In genomic region chrX:124240422-124240821, GRCh38 we compare ENCODE assay signal across 20 cellular contexts.
DNase-seq lines count a peak whose midpoint lies in the region; ATAC-seq and TF ChIP-seq lines count a peak whose summit lies in the region.
"Had no signal": no experiment of that assay in that cellular context is flagged by ENCODE, and none has a peak within 500 bp of the region (broad histone marks: within the 10 kb centered on the region; RNA-seq: fewer than 3 reads in every experiment).

No MANE protein-coding gene starts in this region.

- H3K9me3 ChIP-seq in ascending aorta, result no peaks in the 10 kb centered on the region
- H3K9me3 ChIP-seq in left ventricle myocardium inferior (replicated peaks), result no peaks in the 10 kb centered on the region
- H3K9me3 ChIP-seq: A549, adrenal gland, mucosa of descending colon, stomach had no signal

- H3K4me3 ChIP-seq in ascending aorta (no peak overlapping the region), left ventricle myocardium inferior (no peak overlapping the region)
- H3K4me3 ChIP-seq: A549, adrenal gland, GM23338, mucosa of descending colon, stomach had no signal

- DNase-seq in activated T-cell treated with anti-CD3 and anti-CD28 coated beads, Interleukin-2, amount 50 U/mL, for 24 hours, result no peak
- DNase-seq in activated T-cell treated with anti-CD3 and anti-CD28 coated beads, Interleukin-2, amount 50 U/mL, for 48 hours, result no peak
- DNase-seq in activated naive CD8-positive, alpha-beta T cell treated with anti-CD3 and anti-CD28 coated beads for 36 hours, result no peak
- DNase-seq in renal cortical epithelial cell (ENCODE audit: low read depth) (peak; percentile 18), ascending aorta (ENCODE audit: low spot score in 2 of 2) (no peak), left ventricle myocardium inferior (no peak)
- DNase-seq: activated CD4-positive, CD25-positive, alpha-beta regulatory T cell treated with anti-CD3 and anti-CD28 coated beads, Interleukin-2, amount 50 U/mL, for 72 hours; adrenal gland; DMS79 treated with DMSO at 0.1 percent for 48 hours; KBM-7; mucosa of descending colon; NCI-H2029 treated with DMSO at 0.1 percent for 48 hours; NCI-H510A; right cardiac atrium; SHP77 treated with DMSO at 0.1 percent for 48 hours; stomach had no signal

- H3K27ac ChIP-seq in ascending aorta (no peak overlapping the region), left ventricle myocardium inferior (replicated peaks) (no peak overlapping the region)
- H3K27ac ChIP-seq: A549, adrenal gland, stomach had no signal

- peak overlapping the region; percentile 28 for H3K4me3 Mint-ChIP-seq in activated T-cell treated with anti-CD3 and anti-CD28 coated beads, Interleukin-2, amount 50 U/mL, for 24 hours
- H3K4me3 Mint-ChIP-seq in activated naive CD8-positive, alpha-beta T cell treated with anti-CD3 and anti-CD28 coated beads for 36 hours, result no peak overlapping the region
- H3K4me3 Mint-ChIP-seq: GM23338 had no signal

- TF ChIP-seq CTCF in ascending aorta (IDR thresholded peaks at IDR 0.05) (no peak), left ventricle myocardium inferior (IDR thresholded peaks at IDR 0.05; ENCODE audit: borderline replicate concordance) (no peak)

- intact Hi-C loops in ascending aorta (cut with DNase I), result no loop called here
- intact Hi-C loops in left ventricle myocardium inferior (cut with micrococcal nuclease), result no loop called here

- H3K27me3 ChIP-seq in ascending aorta (no peaks in the 10 kb centered on the region), left ventricle myocardium inferior (ENCODE audit: low read depth) (no peaks in the 10 kb centered on the region)
- H3K27me3 ChIP-seq: stomach had no signal

- H3K36me3 Mint-ChIP-seq in activated T-cell treated with anti-CD3 and anti-CD28 coated beads, Interleukin-2, amount 50 U/mL, for 24 hours (ENCODE audit: low read depth), result no peaks in the 10 kb centered on the region
- H3K36me3 Mint-ChIP-seq in activated naive CD8-positive, alpha-beta T cell treated with anti-CD3 and anti-CD28 coated beads for 36 hours, result peaks cover 3% of the 10 kb centered on the region

- peaks cover 38% of the 10 kb centered on the region for H3K27me3 Mint-ChIP-seq in activated T-cell treated with anti-CD3 and anti-CD28 coated beads, Interleukin-2, amount 50 U/mL, for 24 hours
- H3K27me3 Mint-ChIP-seq in activated naive CD8-positive, alpha-beta T cell treated with anti-CD3 and anti-CD28 coated beads for 36 hours, result no peaks in the 10 kb centered on the region

- peak overlapping the region; percentile 93 for H3K27ac Mint-ChIP-seq in activated T-cell treated with anti-CD3 and anti-CD28 coated beads, Interleukin-2, amount 50 U/mL, for 24 hours
- H3K27ac Mint-ChIP-seq in activated naive CD8-positive, alpha-beta T cell treated with anti-CD3 and anti-CD28 coated beads for 36 hours, result peak overlapping the region; percentile 87
- H3K27ac Mint-ChIP-seq: GM23338 had no signal

- no peaks in the 10 kb centered on the region for H3K4me1 ChIP-seq in ascending aorta
- H3K4me1 ChIP-seq in left ventricle myocardium inferior, result no peaks in the 10 kb centered on the region
- H3K4me1 ChIP-seq: A549, adrenal gland, stomach had no signal

- H3K9me3 Mint-ChIP-seq in activated T-cell treated with anti-CD3 and anti-CD28 coated beads, Interleukin-2, amount 50 U/mL, for 24 hours, result no peaks in the 10 kb centered on the region
- H3K9me3 Mint-ChIP-seq in activated naive CD8-positive, alpha-beta T cell treated with anti-CD3 and anti-CD28 coated beads for 36 hours, result no peaks in the 10 kb centered on the region
- H3K9me3 Mint-ChIP-seq: GM23338 had no signal

- H3K4me1 Mint-ChIP-seq in activated T-cell treated with anti-CD3 and anti-CD28 coated beads, Interleukin-2, amount 50 U/mL, for 24 hours (ENCODE audit: low read depth), result peaks cover 68% of the 10 kb centered on the region
- peaks cover 49% of the 10 kb centered on the region for H3K4me1 Mint-ChIP-seq in activated naive CD8-positive, alpha-beta T cell treated with anti-CD3 and anti-CD28 coated beads for 36 hours
- H3K4me1 Mint-ChIP-seq: GM23338 had no signal

- H3K36me3 ChIP-seq in ascending aorta (no peaks in the 10 kb centered on the region), left ventricle myocardium inferior (no peaks in the 10 kb centered on the region)
- H3K36me3 ChIP-seq: adrenal gland, stomach had no signal

- peak; percentile 8 for ATAC-seq in GM21723 (IDR thresholded peaks at IDR 0.05; ENCODE audit: unreplicated experiment)
- ATAC-seq in HG02759 (IDR thresholded peaks at IDR 0.05; ENCODE audit: unreplicated experiment), result no peak
- ATAC-seq: A549, GM23338, mucosa of descending colon, right cardiac atrium had no signal
